In the genomic region with DNA sequence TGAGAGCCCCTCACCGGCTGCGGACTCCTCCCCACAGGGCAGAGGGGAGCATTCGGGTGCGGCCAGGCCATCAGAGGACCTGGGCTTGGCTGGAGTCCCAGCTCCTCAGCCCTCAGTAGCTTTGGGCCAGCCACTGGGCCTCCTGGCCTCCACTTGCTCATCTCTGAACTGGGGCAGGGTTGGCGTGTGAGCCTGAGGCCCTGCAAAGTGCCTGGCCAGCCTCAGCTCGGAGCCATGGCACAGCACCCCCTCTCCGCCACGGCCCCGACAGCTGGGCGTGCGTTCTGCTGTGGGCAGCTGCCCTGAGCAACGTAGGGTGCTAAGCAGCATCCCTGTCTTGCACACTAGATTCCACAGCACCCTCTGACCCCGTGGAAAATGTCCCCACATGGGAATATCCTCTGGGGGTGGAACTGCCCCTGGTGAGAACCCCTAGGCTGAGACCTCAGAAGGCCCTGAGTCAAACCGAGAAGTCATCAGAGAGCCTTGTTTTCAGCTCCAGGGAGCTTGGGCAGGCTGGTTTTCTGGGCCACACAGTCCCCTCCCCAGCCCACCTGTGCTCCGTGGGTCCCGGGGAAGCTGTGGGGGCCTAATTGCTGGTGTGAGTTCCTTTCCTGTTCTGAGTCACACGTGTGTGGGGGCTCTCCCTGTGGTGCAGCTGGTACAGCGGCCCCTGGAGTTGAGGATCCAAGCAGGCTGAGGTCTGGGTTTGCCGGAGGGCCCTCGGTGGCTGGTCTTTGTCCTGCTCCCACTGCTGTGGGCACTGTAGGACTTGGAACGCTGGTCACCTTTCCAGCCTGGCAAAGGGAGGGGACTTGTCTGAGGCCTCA, we compare ENCODE assay signal across 11 cellular contexts. TPM values are rescaled to one million over a fixed set of nuclear protein-coding genes. Genes with fewer than 3 reads are reported as not detected.
DNase-seq lines count a peak whose midpoint lies in the region; ATAC-seq, FAIRE-seq and TF ChIP-seq lines count a peak whose summit lies in the region.
"Had no signal": no experiment of that assay in that cellular context is flagged by ENCODE, and none has a peak within 500 bp of the region (broad histone marks: within the 10 kb centered on the region; RNA-seq: fewer than 3 reads in every experiment).

No MANE protein-coding gene starts in this region.

- no peaks in the 10 kb centered on the region for H3K36me3 Mint-ChIP-seq in chondrocyte (ENCODE audit: low read depth)

- peaks cover 11% of the 10 kb centered on the region for H3K27me3 Mint-ChIP-seq in chondrocyte (ENCODE audit: low read depth)

- ATAC-seq in GM18502 (IDR thresholded peaks at IDR 0.05; ENCODE audit: poor library complexity, unreplicated experiment), result peak; percentile 76
- peak; percentile 74 for ATAC-seq in HG03354 (IDR thresholded peaks at IDR 0.05; ENCODE audit: poor library complexity, severe bottlenecking, unreplicated experiment)

- DNase-seq in GM20000 (ENCODE audit: low spot score) (peak; percentile 79), chondrocyte (ENCODE audit: low spot score) (peak; percentile 74), HTR-8/SVneo (ENCODE audit: insufficient read length, low spot score) (no peak), caudate nucleus (lab: John Stamatoyannopoulos, UW) (no peak), DMS79 treated with DMSO at 0.1 percent for 48 hours (lab: John Stamatoyannopoulos, UW) (no peak), osteoblast (ENCODE audit: insufficient read length, low spot score, missing footprints) (no peak)
- DNase-seq: HFFc6 had no signal

- TF ChIP-seq CTCF in GM20000 (IDR thresholded peaks at IDR 0.05; ENCODE audit: extremely low read depth, missing control alignments), result peak; percentile 37
- TF ChIP-seq CTCF in chondrocyte (IDR thresholded peaks at IDR 0.05), result no peak
- TF ChIP-seq CTCF in osteoblast (IDR thresholded peaks at IDR 0.05; ENCODE audit: extremely low read depth, low read depth, low read length), result no peak

- no peaks in the 10 kb centered on the region for H3K79me2 ChIP-seq in osteoblast (ENCODE audit: insufficient read depth, low read length)

- H4K20me1 ChIP-seq in osteoblast (ENCODE audit: insufficient read depth, low read length), result no peaks in the 10 kb centered on the region

- H3K36me3 ChIP-seq in osteoblast (ENCODE audit: insufficient read depth, low read length), result no peaks in the 10 kb centered on the region

- no peak overlapping the region for H2AFZ ChIP-seq in osteoblast (ENCODE audit: low read length)

- no peak overlapping the region for H3K4me2 ChIP-seq in osteoblast (ENCODE audit: insufficient read depth, low read length)

- no peak for FAIRE-seq in HTR-8/SVneo (lab: Jason Lieb, UNC)

- H3K9me3 ChIP-seq in osteoblast (ENCODE audit: low read depth, low read length), result no peaks in the 10 kb centered on the region

- no peaks in the 10 kb centered on the region for H3K4me1 ChIP-seq in osteoblast (ENCODE audit: insufficient read depth, low read length)

- no peaks in the 10 kb centered on the region for H3K27me3 ChIP-seq in osteoblast (ENCODE audit: insufficient read depth, low read length)

- no peak overlapping the region for H3K27ac Mint-ChIP-seq in chondrocyte (ENCODE audit: unreplicated experiment)
- H3K27ac Mint-ChIP-seq: HFFc6 had no signal

- no peaks in the 10 kb centered on the region for H3K9me3 Mint-ChIP-seq in chondrocyte (ENCODE audit: low read depth)
- H3K9me3 Mint-ChIP-seq: HFFc6 had no signal

- H3K27ac ChIP-seq in caudate nucleus (ENCODE audit: low read depth, low read length) (no peak overlapping the region), osteoblast (ENCODE audit: low read depth, low read length) (no peak overlapping the region)
- H3K27ac ChIP-seq: epithelial cell of prostate, VCaP had no signal

- peaks cover 4% of the 10 kb centered on the region for H3K4me1 Mint-ChIP-seq in chondrocyte (ENCODE audit: low read depth)

- H3K4me3 Mint-ChIP-seq in chondrocyte (ENCODE audit: unreplicated experiment), result no peak overlapping the region
- H3K4me3 Mint-ChIP-seq: HFFc6 had no signal

- no peak overlapping the region for H3K4me3 ChIP-seq in osteoblast (ENCODE audit: insufficient read depth, low read length)

RNA-seq across cellular contexts. Expression of gene TP73, which starts 24.5 kb away (rescaled TPM):
- total RNA-seq in chondrocyte (0.05 to 0.58 TPM in 2 of 3 replicates, not detected in the other), osteoblast (not detected in 2 replicates)
- total RNA-seq: HFFc6 had no signal

RNA-seq across cellular contexts. Expression of gene WRAP73, which starts 26.9 kb away (rescaled TPM):
- total RNA-seq in chondrocyte (12.6 to 17.6 TPM (median 15.5 TPM) in 3 replicates), osteoblast (9.8 and 12.4 TPM in 2 replicates)

RNA-seq across cellular contexts. Expression of gene TPRG1L, which starts 52.0 kb away (rescaled TPM):
- total RNA-seq in chondrocyte (52.5 to 53.7 TPM (median 53.6 TPM) in 3 replicates), osteoblast (30.9 and 35.8 TPM in 2 replicates)

Comparison
In these comparisons a context has a peak if more than half of its experiments do, and no peak if none do; other contexts are left out.
1. DNase-seq: peak in GM20000 (single experiment) and chondrocyte (single experiment); none in HTR-8/SVneo (single experiment), caudate nucleus (0 of 61), DMS79 treated with DMSO at 0.1 percent for 48 hours (single experiment) and osteoblast (single experiment).